Comparison of ENCODE assay signal across 8 cellular contexts in genomic region chr3:9916734-9917680, GRCh38. TPM values are rescaled to one million over a fixed set of nuclear protein-coding genes. Genes with fewer than 3 reads are reported as not detected.
DNase-seq lines count a peak whose midpoint lies in the region; ATAC-seq and TF ChIP-seq lines count a peak whose summit lies in the region.

IL17RC (plus strand) TSS chr3:9917098; CDS start chr3:9917316, 218 bp downstream.

- peak; percentile 97 for ATAC-seq in SK-N-SH treated with all-trans-retinoic acid at 6 μM for 48 hours
- ATAC-seq in GM18505 (IDR thresholded peaks at IDR 0.05; ENCODE audit: unreplicated experiment), result no peak
- no peak for ATAC-seq in HG03442 (IDR thresholded peaks at IDR 0.05; ENCODE audit: unreplicated experiment)

- no peaks in the 10 kb centered on the region for H3K9me3 Mint-ChIP-seq in Calu3 (ENCODE audit: low read depth, unreplicated experiment)

- CTCF ChIA-PET in Calu3 (lab: Charles Lee), result interaction anchor here (0.6 to 1.7 kb wide), 7 partner anchors 9 to 225 kb away, joined by 3 to 5 read pairs (median 3); partner anchors contain the start of gene VHL

- TF ChIP-seq POLR2A in GM18505 (IDR thresholded peaks at IDR 0.05; ENCODE audit: borderline replicate concordance, extremely low read depth, insufficient read depth, insufficient read length), result no peak

- TSS peak; percentile 25 for BruUV-seq in Calu3 (replicated peaks; lab: Mats Ljungman, UMichigan)

- H3K4me1 Mint-ChIP-seq in Calu3 (ENCODE audit: low read depth, unreplicated experiment), result peaks cover 9% of the 10 kb centered on the region

- H3K4me3 ChIP-seq in cardiac fibroblast (replicated peaks in 1 of 2; ENCODE audit: low read depth in 2 of 2, low read length in 2 of 2), result peak within 1 kb of the TSS; percentile 50 to 62
- peak within 1 kb of the TSS; percentile 70 for H3K4me3 ChIP-seq in iPS-18c (ENCODE audit: insufficient read depth, low read depth, low read length)
- H3K4me3 ChIP-seq in retinal pigment epithelial cell (ENCODE audit: low read length), result peak within 1 kb of the TSS; percentile 50

- intact Hi-C loops in Calu3 (cut with micrococcal nuclease; ENCODE audit: unreplicated experiment), result no loop called here

- H3K27me3 Mint-ChIP-seq in Calu3 (ENCODE audit: unreplicated experiment), result no peaks in the 10 kb centered on the region

- TF ChIP-seq CTCF in Calu3 (IDR thresholded peaks at IDR 0.05; ENCODE audit: unreplicated experiment), result no peak
- TF ChIP-seq CTCF in cardiac fibroblast (IDR thresholded peaks at IDR 0.05; ENCODE audit: low read depth, low read length), result no peak
- no peak for TF ChIP-seq CTCF in retinal pigment epithelial cell (conservative IDR thresholded peaks at IDR 0.05; ENCODE audit: low read depth, low read length)

- peak within 1 kb of the TSS; percentile 27 for H3K27ac Mint-ChIP-seq in Calu3 (ENCODE audit: unreplicated experiment)

- peaks cover 15% of the 10 kb centered on the region for H3K36me3 Mint-ChIP-seq in Calu3 (ENCODE audit: insufficient read depth, unreplicated experiment)

- H3K4me3 Mint-ChIP-seq in Calu3 (ENCODE audit: low read depth, unreplicated experiment), result peak within 1 kb of the TSS; percentile 69

- DNase-seq in Calu3 (peak; percentile 80), LHCN-M2 (ENCODE audit: low read depth) (peak; percentile 88), cardiac fibroblast (ENCODE audit: low read depth in 2 of 2) (peak; percentile 87 to 96), retinal pigment epithelial cell (ENCODE audit: low read depth) (no peak)

- no peaks in the 10 kb centered on the region for H3K9me3 ChIP-seq in iPS-18c (ENCODE audit: control insufficient read depth, insufficient read depth, low read length)

TF ChIP-seq in SK-N-SH treated with all-trans-retinoic acid at 6 μM for 48 hours, 23 proteins besides CTCF, POLR2A, EP300 and RAD21:
- no peak for TF ChIP-seq POU6F1 (CRISPR knock-in tag; IDR thresholded peaks at IDR 0.05; ENCODE audit: borderline replicate concordance, low read depth)
- TF ChIP-seq ZFP3 (CRISPR knock-in tag; IDR thresholded peaks at IDR 0.05), result peak; percentile 92

RNA-seq across cellular contexts. Expression of gene IL17RC, which starts in this region (rescaled TPM):
- 19.1 and 24.7 TPM in 2 replicates for total RNA-seq in Calu3 (2022)
- total RNA-seq in LHCN-M2 (2014; rRNA removed), result 30.1 and 42.3 TPM in 2 replicates
- polyA plus RNA-seq in LHCN-M2 (2012), result 23.1 TPM
